12 cellular contexts compared by ENCODE assay signal in the genomic region with DNA sequence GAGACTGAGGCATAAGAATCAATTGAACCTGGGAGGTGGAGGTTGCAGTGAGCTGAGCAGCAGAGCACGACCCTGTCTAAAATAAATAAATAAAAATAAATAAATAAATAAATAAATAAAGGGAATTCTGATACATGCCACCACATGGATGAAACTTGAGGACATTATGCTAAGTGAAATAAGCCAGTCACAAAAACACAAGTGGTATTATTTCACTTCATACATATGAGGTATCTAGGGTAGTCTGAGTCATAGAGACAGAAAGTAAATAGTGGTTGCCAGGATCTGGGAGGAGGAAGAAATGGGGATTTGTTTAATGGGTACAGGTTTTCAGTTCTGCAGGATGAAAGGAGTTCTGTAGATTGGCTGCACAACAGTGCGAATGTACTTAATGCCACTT. TPM values are rescaled to one million over a fixed set of nuclear protein-coding genes. Genes with fewer than 3 reads are reported as not detected.
A peak's percentile ranks its signal among the peaks of the same experiment; 100 is the strongest.
DNase-seq lines count a peak whose midpoint lies in the region; TF ChIP-seq lines count a peak whose summit lies in the region.
"Had no signal": no experiment of that assay in that cellular context is flagged by ENCODE, and none has a peak within 500 bp of the region (broad histone marks: within the 10 kb centered on the region; RNA-seq: fewer than 3 reads in every experiment).

No MANE protein-coding gene starts in this region.

- no peak for TF ChIP-seq CTCF in fibroblast of villous mesenchyme (IDR thresholded peaks at IDR 0.05; ENCODE audit: insufficient read depth, low read depth, low read length)

- no peak overlapping the region for H3K4me3 ChIP-seq in fibroblast of villous mesenchyme (ENCODE audit: low read depth, low read length)

- DNase-seq in A172 (ENCODE audit: low spot score) (peak; percentile 54), HCEC 1CT (peak; percentile 43), SW480 (ENCODE audit: low spot score) (peak; percentile 34), fibroblast of villous mesenchyme (ENCODE audit: low read depth) (peak; percentile 20), inferior parietal cortex (ENCODE audit: extremely low spot score) (no peak), NCI-H128 (lab: John Stamatoyannopoulos, UW; ENCODE audit: unreplicated experiment) (no peak), HPDE6-E6E7 (ENCODE audit: extremely low spot score) (no peak), SW 1271 (lab: John Stamatoyannopoulos, UW) (no peak)
- DNase-seq: anterior cingulate cortex had no signal

RNA-seq across cellular contexts. Expression of a gene that starts 16.3 kb away (rescaled TPM):
- total RNA-seq in A172 (2014; rRNA removed; shearing (Covaris generic)), result 1.1 and 1.7 TPM in 2 replicates
- 1.7 and 2.9 TPM in 2 replicates for total RNA-seq in fibroblast of villous mesenchyme

RNA-seq across cellular contexts. Expression of a gene that starts 53.4 kb away (rescaled TPM):
- 0.07 and 0.52 TPM in 2 replicates for total RNA-seq in A172 (2014; rRNA removed; shearing (Covaris generic))
- not detected in 2 replicates for total RNA-seq in fibroblast of villous mesenchyme
- total RNA-seq: B cell; natural killer cell treated with Interleukin-12 subunit alpha and Interleukin-12 subunit beta and Interleukin-15 and Interleukin-18, amount 100 ng/mL, for 72 hours; Right ventricle myocardium inferior had no signal

Comparison
In these comparisons a context has a peak if more than half of its experiments do, and no peak if none do; other contexts are left out.
1. DNase-seq: peak in A172 (single experiment), HCEC 1CT (single experiment), SW480 (single experiment) and fibroblast of villous mesenchyme (single experiment); none in inferior parietal cortex (single experiment), NCI-H128 (single experiment), HPDE6-E6E7 (single experiment) and SW 1271 (0 of 2).